ENCODE assay signal across 1 cellular context in the genomic region with DNA sequence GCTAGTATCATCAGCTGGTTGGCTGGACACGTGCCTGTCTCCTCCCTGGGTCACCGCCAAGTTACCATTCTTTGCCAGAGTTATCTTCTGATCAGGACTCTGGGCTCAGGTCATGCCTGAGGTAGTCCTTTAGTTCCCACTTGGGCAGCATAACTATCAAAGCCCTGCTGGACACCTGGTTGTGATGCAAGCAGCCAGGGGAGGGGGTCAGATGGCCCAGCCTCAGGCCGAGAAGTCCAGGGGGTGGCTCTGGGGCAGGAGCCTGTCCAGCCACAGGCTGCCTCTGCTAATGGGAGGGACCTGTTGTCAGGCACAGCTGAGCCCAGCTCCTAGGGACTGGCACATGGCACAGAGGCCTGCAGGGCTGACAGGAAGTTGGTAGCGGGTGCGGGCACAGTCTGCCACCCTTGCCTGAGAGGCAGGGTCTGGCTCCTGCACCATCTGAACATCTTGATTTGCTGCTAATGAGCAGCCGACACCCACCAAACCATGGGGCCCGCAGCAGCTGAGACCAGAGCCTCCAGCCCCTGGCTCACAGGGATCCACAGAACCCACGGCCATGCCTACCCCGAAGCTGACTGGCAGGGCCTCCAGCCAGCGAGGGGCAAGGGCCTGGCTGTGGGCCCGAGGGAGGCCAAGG.
TF ChIP-seq lines count a peak whose summit lies in the region.

No MANE protein-coding gene starts in this region.

TF ChIP-seq in GM23338, 12 proteins besides CTCF, POLR2A, EP300 and RAD21 (continued from another document):
- TF ChIP-seq, protein P1, sequence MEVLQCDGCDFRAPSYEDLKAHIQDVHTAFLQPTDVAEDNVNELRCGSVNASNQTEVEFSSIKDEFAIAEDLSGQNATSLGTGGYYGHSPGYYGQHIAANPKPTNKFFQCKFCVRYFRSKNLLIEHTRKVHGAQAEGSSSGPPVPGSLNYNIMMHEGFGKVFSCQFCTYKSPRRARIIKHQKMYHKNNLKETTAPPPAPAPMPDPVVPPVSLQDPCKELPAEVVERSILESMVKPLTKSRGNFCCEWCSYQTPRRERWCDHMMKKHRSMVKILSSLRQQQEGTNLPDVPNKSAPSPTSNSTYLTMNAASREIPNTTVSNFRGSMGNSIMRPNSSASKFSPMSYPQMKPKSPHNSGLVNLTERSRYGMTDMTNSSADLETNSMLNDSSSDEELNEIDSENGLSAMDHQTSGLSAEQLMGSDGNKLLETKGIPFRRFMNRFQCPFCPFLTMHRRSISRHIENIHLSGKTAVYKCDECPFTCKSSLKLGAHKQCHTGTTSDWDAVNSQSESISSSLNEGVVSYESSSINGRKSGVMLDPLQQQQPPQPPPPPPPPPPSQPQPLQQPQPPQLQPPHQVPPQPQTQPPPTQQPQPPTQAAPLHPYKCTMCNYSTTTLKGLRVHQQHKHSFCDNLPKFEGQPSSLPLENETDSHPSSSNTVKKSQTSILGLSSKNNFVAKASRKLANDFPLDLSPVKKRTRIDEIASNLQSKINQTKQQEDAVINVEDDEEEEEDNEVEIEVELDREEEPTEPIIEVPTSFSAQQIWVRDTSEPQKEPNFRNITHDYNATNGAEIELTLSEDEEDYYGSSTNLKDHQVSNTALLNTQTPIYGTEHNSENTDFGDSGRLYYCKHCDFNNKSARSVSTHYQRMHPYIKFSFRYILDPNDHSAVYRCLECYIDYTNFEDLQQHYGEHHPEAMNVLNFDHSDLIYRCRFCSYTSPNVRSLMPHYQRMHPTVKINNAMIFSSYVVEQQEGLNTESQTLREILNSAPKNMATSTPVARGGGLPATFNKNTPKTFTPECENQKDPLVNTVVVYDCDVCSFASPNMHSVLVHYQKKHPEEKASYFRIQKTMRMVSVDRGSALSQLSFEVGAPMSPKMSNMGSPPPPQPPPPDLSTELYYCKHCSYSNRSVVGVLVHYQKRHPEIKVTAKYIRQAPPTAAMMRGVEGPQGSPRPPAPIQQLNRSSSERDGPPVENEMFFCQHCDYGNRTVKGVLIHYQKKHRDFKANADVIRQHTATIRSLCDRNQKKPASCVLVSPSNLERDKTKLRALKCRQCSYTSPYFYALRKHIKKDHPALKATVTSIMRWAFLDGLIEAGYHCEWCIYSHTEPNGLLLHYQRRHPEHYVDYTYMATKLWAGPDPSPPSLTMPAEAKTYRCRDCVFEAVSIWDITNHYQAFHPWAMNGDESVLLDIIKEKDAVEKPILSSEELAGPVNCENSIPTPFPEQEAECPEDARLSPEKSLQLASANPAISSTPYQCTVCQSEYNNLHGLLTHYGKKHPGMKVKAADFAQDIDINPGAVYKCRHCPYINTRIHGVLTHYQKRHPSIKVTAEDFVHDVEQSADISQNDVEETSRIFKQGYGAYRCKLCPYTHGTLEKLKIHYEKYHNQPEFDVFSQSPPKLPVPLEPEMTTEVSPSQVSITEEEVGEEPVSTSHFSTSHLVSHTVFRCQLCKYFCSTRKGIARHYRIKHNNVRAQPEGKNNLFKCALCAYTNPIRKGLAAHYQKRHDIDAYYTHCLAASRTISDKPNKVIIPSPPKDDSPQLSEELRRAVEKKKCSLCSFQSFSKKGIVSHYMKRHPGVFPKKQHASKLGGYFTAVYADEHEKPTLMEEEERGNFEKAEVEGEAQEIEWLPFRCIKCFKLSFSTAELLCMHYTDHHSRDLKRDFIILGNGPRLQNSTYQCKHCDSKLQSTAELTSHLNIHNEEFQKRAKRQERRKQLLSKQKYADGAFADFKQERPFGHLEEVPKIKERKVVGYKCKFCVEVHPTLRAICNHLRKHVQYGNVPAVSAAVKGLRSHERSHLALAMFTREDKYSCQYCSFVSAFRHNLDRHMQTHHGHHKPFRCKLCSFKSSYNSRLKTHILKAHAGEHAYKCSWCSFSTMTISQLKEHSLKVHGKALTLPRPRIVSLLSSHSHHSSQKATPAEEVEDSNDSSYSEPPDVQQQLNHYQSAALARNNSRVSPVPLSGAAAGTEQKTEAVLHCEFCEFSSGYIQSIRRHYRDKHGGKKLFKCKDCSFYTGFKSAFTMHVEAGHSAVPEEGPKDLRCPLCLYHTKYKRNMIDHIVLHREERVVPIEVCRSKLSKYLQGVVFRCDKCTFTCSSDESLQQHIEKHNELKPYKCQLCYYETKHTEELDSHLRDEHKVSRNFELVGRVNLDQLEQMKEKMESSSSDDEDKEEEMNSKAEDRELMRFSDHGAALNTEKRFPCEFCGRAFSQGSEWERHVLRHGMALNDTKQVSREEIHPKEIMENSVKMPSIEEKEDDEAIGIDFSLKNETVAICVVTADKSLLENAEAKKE (CRISPR knock-in tag; IDR thresholded peaks at IDR 0.05): no peak
- no peak for TF ChIP-seq CREB1 (CRISPR knock-in tag; IDR thresholded peaks at IDR 0.05; ENCODE audit: low read depth)
